ENCODE assay signal across 13 cellular contexts in genomic region chr15:48928877-48929538, GRCh38. TPM values are rescaled to one million over a fixed set of nuclear protein-coding genes. Genes with fewer than 3 reads are reported as not detected.
DNase-seq lines count a peak whose midpoint lies in the region; ATAC-seq and TF ChIP-seq lines count a peak whose summit lies in the region.
"Had no signal": no experiment of that assay in that cellular context is flagged by ENCODE, and none has a peak within 500 bp of the region (broad histone marks: within the 10 kb centered on the region; RNA-seq: fewer than 3 reads in every experiment).

No MANE protein-coding gene starts in this region.

- peaks cover 9% of the 10 kb centered on the region for H3K27me3 Mint-ChIP-seq in activated naive CD4-positive, alpha-beta T cell treated with anti-CD3 and anti-CD28 coated beads, Interleukin-2, amount 10 ng/mL, durations not matched to agents 7 days and 5 days
- H3K27me3 Mint-ChIP-seq in activated CD4-positive, alpha-beta T cell treated with anti-CD3 and anti-CD28 coated beads, Interleukin-2, amount 10 ng/mL, durations not matched to agents 24 days and 14 days, result peaks cover 2% of the 10 kb centered on the region
- no peaks in the 10 kb centered on the region for H3K27me3 Mint-ChIP-seq in chondrocyte (ENCODE audit: low read depth)

- no peaks in the 10 kb centered on the region for H3K4me1 Mint-ChIP-seq in activated naive CD4-positive, alpha-beta T cell treated with anti-CD3 and anti-CD28 coated beads, Interleukin-2, amount 10 ng/mL, durations not matched to agents 7 days and 5 days
- peaks cover 77% of the 10 kb centered on the region for H3K4me1 Mint-ChIP-seq in activated CD4-positive, alpha-beta T cell treated with anti-CD3 and anti-CD28 coated beads, Interleukin-2, amount 10 ng/mL, durations not matched to agents 24 days and 14 days
- peaks cover 92% of the 10 kb centered on the region for H3K4me1 Mint-ChIP-seq in chondrocyte (ENCODE audit: low read depth)
- H3K4me1 Mint-ChIP-seq: central memory CD8-positive, alpha-beta T cell had no signal

- peak; percentile 55 for DNase-seq in activated naive CD4-positive, alpha-beta T cell treated with Interleukin-2 at 50 U/mL for 16 hours
- DNase-seq in activated naive CD4-positive, alpha-beta T cell treated with anti-CD3 and anti-CD28 coated beads, Interleukin-2, amount 10 ng/mL, durations not matched to agents 7 days and 5 days, result no peak
- DNase-seq in activated CD4-positive, alpha-beta T cell treated with anti-CD3 and anti-CD28 coated beads, Interleukin-2, amount 10 ng/mL, durations not matched to agents 24 days and 14 days, result peak; percentile 75
- no peak for DNase-seq in chondrocyte (ENCODE audit: low spot score)
- DNase-seq in stimulated activated CD8-positive, alpha-beta memory T cell treated with anti-CD3 and anti-CD28 coated beads, Interleukin-7, amount 100 ng/mL, for 48 hours (ENCODE audit: extremely low read depth in 1 of 2, low read depth in 1 of 2), result peak; percentile 45 to 64
- DNase-seq in cardiac septum (ENCODE audit: low spot score), result no peak
- DNase-seq in NCI-H69 (lab: John Stamatoyannopoulos, UW), result no peak
- DNase-seq: DMS153, esophagus squamous epithelium, mesenchymal stem cell, uterus had no signal

- no peak for ATAC-seq in HG02981 (IDR thresholded peaks at IDR 0.05; ENCODE audit: unreplicated experiment)

- no peak overlapping the region for H3K4me3 Mint-ChIP-seq in activated naive CD4-positive, alpha-beta T cell treated with anti-CD3 and anti-CD28 coated beads, Interleukin-2, amount 10 ng/mL, durations not matched to agents 7 days and 5 days
- peak overlapping the region; percentile 55 for H3K4me3 Mint-ChIP-seq in activated CD4-positive, alpha-beta T cell treated with anti-CD3 and anti-CD28 coated beads, Interleukin-2, amount 10 ng/mL, durations not matched to agents 24 days and 14 days
- peak overlapping the region; percentile 31 for H3K4me3 Mint-ChIP-seq in chondrocyte (ENCODE audit: unreplicated experiment)
- H3K4me3 Mint-ChIP-seq: central memory CD8-positive, alpha-beta T cell had no signal

- no peak overlapping the region for H3K27ac Mint-ChIP-seq in activated naive CD4-positive, alpha-beta T cell treated with anti-CD3 and anti-CD28 coated beads, Interleukin-2, amount 10 ng/mL, durations not matched to agents 7 days and 5 days
- peak overlapping the region; percentile 96 for H3K27ac Mint-ChIP-seq in activated CD4-positive, alpha-beta T cell treated with anti-CD3 and anti-CD28 coated beads, Interleukin-2, amount 10 ng/mL, durations not matched to agents 24 days and 14 days
- H3K27ac Mint-ChIP-seq in chondrocyte (ENCODE audit: unreplicated experiment), result peak overlapping the region; percentile 93

- H3K9me3 Mint-ChIP-seq in activated naive CD4-positive, alpha-beta T cell treated with anti-CD3 and anti-CD28 coated beads, Interleukin-2, amount 10 ng/mL, durations not matched to agents 7 days and 5 days, result no peaks in the 10 kb centered on the region
- peaks cover 47% of the 10 kb centered on the region for H3K9me3 Mint-ChIP-seq in activated CD4-positive, alpha-beta T cell treated with anti-CD3 and anti-CD28 coated beads, Interleukin-2, amount 10 ng/mL, durations not matched to agents 24 days and 14 days
- peaks cover 6% of the 10 kb centered on the region for H3K9me3 Mint-ChIP-seq in chondrocyte (ENCODE audit: low read depth)
- H3K9me3 Mint-ChIP-seq: central memory CD8-positive, alpha-beta T cell had no signal

- no peak for TF ChIP-seq CTCF in chondrocyte (IDR thresholded peaks at IDR 0.05)

- CTCF ChIA-PET in activated naive CD4-positive, alpha-beta T cell treated with anti-CD3 and anti-CD28 coated beads, Interleukin-2, amount 10 ng/mL, durations not matched to agents 7 days and 5 days (lab: Charles Lee), result no interaction called here

- intact Hi-C loops in activated CD4-positive, alpha-beta T cell treated with anti-CD3 and anti-CD28 coated beads, Interleukin-2, amount 10 ng/mL, durations not matched to agents 24 days and 14 days (cut with micrococcal nuclease), result loop anchor here (1.0 to 10.0 kb wide), 10 partner anchors 11 to 1426 kb away; partner anchors contain the start of genes EID1 and GABPB1
- intact Hi-C loops in cardiac septum (cut with DNase I), result no loop called here

- no peaks in the 10 kb centered on the region for H3K36me3 Mint-ChIP-seq in activated naive CD4-positive, alpha-beta T cell treated with anti-CD3 and anti-CD28 coated beads, Interleukin-2, amount 10 ng/mL, durations not matched to agents 7 days and 5 days
- peaks cover 34% of the 10 kb centered on the region for H3K36me3 Mint-ChIP-seq in activated CD4-positive, alpha-beta T cell treated with anti-CD3 and anti-CD28 coated beads, Interleukin-2, amount 10 ng/mL, durations not matched to agents 24 days and 14 days (ENCODE audit: low read depth)
- H3K36me3 Mint-ChIP-seq in chondrocyte (ENCODE audit: low read depth), result peaks cover 9% of the 10 kb centered on the region

RNA-seq across cellular contexts. Expression of gene SHC4, which starts 34.7 kb away (rescaled TPM):
- 20.4 and 21.2 TPM in 2 replicates for total RNA-seq in activated CD4-positive, alpha-beta T cell treated with anti-CD3 and anti-CD28 coated beads, Interleukin-2, amount 10 ng/mL, durations not matched to agents 24 days and 14 days
- total RNA-seq in chondrocyte, result 35.3 to 61.8 TPM (median 35.6 TPM) in 3 replicates
- 3.3 TPM for total RNA-seq in cardiac septum

RNA-seq across cellular contexts. Expression of gene EID1, which starts 51.1 kb away (rescaled TPM):
- total RNA-seq in activated CD4-positive, alpha-beta T cell treated with anti-CD3 and anti-CD28 coated beads, Interleukin-2, amount 10 ng/mL, durations not matched to agents 24 days and 14 days, result 192 and 209 TPM in 2 replicates
- 118 to 202 TPM (median 122 TPM) in 3 replicates for total RNA-seq in chondrocyte
- 201 TPM for total RNA-seq in cardiac septum

Comparison
In these comparisons a context has a peak if more than half of its experiments do, and no peak if none do; other contexts are left out.
1. DNase-seq: peak in activated naive CD4-positive, alpha-beta T cell treated with Interleukin-2 at 50 U/mL for 16 hours (single experiment), activated CD4-positive, alpha-beta T cell treated with anti-CD3 and anti-CD28 coated beads, Interleukin-2, amount 10 ng/mL, durations not matched to agents 24 days and 14 days (single experiment) and stimulated activated CD8-positive, alpha-beta memory T cell treated with anti-CD3 and anti-CD28 coated beads, Interleukin-7, amount 100 ng/mL, for 48 hours (2 of 2); none in activated naive CD4-positive, alpha-beta T cell treated with anti-CD3 and anti-CD28 coated beads, Interleukin-2, amount 10 ng/mL, durations not matched to agents 7 days and 5 days (single experiment), chondrocyte (single experiment), cardiac septum (single experiment) and NCI-H69 (single experiment).